ENCODE assay signal across 28 cellular contexts in the genomic region with DNA sequence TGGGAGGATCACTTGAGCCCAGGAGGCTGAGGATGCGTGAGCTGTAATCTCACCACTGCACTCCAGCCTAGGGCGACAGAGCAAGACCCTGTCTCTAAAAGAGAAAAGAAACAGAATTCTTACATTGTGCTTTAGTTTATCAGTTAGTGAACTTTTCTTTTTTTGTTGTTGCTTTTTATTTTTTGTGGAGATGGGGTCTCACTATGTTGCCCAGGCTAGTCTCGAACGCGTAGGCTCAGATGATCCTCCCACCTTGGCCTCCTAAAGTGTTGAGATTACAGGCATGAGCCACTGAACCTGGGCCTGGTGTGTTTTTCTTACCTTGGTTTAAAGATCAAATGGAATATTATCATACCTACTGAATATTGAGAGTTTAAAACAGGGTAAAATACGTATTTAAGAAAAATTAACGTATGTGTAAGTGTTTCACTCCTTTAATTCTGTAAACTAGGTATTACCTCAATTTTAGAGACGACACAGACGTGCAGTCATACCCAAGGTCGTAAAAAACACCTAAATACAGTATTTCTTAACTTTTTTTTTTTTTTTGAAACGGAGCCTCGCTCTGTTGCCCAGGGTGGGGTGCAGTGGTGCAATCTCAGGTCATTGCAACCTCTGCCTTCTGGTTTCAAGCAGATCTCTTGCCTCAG.
"Had no signal": no experiment of that assay in that cellular context is flagged by ENCODE, and none has a peak within 500 bp of the region (broad histone marks: within the 10 kb centered on the region; RNA-seq: fewer than 3 reads in every experiment).

No MANE protein-coding gene starts in this region.

- H3K27me3 Mint-ChIP-seq: dendritic cell treated with granulocyte-macrophage colony-stimulating factor and Interleukin-4, amounts not matched to agents 40 ng/mL and 50 ng/mL, for 4 days; naive thymus-derived CD4-positive, alpha-beta T cell; stimulated activated naive B cell treated with anti-CD40 and anti-IgM and Interleukin-4, amounts not matched to agents 10 μg/mL and 1 μg/mL and 100 μg/mL, for 72 hours; stimulated activated naive CD8-positive, alpha-beta T cell treated with anti-CD3 and anti-CD28 coated beads, Interleukin-15, Interleukin-2, amounts not matched to agents 100 ng/mL and 50 ng/mL, for 24 hours had no signal

- ATAC-seq: foreskin keratinocyte; heart right ventricle; left cardiac atrium; left lung; mucosa of descending colon; naive thymus-derived CD4-positive, alpha-beta T cell; right cardiac atrium; stimulated activated naive B cell treated with anti-CD40 and anti-IgM and Interleukin-4, amounts not matched to agents 10 μg/mL and 1 μg/mL and 100 μg/mL, for 72 hours had no signal

- H3K4me3 Mint-ChIP-seq: dendritic cell treated with granulocyte-macrophage colony-stimulating factor and Interleukin-4, amounts not matched to agents 40 ng/mL and 50 ng/mL, for 4 days; mesothelial cell of epicardium; naive thymus-derived CD4-positive, alpha-beta T cell; nephron; neural progenitor cell; stimulated activated naive B cell treated with anti-CD40 and anti-IgM and Interleukin-4, amounts not matched to agents 10 μg/mL and 1 μg/mL and 100 μg/mL, for 72 hours; stimulated activated naive CD8-positive, alpha-beta T cell treated with anti-CD3 and anti-CD28 coated beads, Interleukin-15, Interleukin-2, amounts not matched to agents 100 ng/mL and 50 ng/mL, for 24 hours had no signal

- H3K4me1 ChIP-seq: prostate gland had no signal

- H3K9me3 Mint-ChIP-seq: dendritic cell treated with granulocyte-macrophage colony-stimulating factor and Interleukin-4, amounts not matched to agents 40 ng/mL and 50 ng/mL, for 4 days; naive thymus-derived CD4-positive, alpha-beta T cell; nephron; stimulated activated naive CD8-positive, alpha-beta T cell treated with anti-CD3 and anti-CD28 coated beads, Interleukin-15, Interleukin-2, amounts not matched to agents 100 ng/mL and 50 ng/mL, for 24 hours had no signal

- H2AFZ ChIP-seq: neural progenitor cell had no signal

- DNase-seq: colonic mucosa; effector memory CD4-positive, alpha-beta T cell; foreskin keratinocyte; heart right ventricle; hippocampal formation; left cardiac atrium; left lung; mesenchymal stem cell; mucosa of descending colon; naive thymus-derived CD4-positive, alpha-beta T cell; nucleus accumbens; right cardiac atrium; small intestine; stimulated activated CD4-positive, alpha-beta T cell treated with anti-CD3 and anti-CD28 coated beads, Interleukin-15, amount 100 ng/mL, for 24 hours; stimulated activated CD4-positive, alpha-beta T cell treated with anti-CD3 and anti-CD28 coated beads, Interleukin-2, amount 100 ng/mL, for 48 hours; stimulated activated naive B cell treated with anti-CD40 and anti-IgM and Interleukin-4, amounts not matched to agents 10 μg/mL and 1 μg/mL and 100 μg/mL, for 72 hours had no signal

- H3K9me3 ChIP-seq: colonic mucosa, esophagus muscularis mucosa, left lung, mucosa of descending colon, prostate gland, thoracic aorta, tibial nerve, vagina had no signal

- H3K9ac ChIP-seq: neural progenitor cell had no signal

- H3K4me2 ChIP-seq: neural progenitor cell had no signal

- H3K27ac Mint-ChIP-seq: naive thymus-derived CD4-positive, alpha-beta T cell; neural progenitor cell; stimulated activated naive B cell treated with anti-CD40 and anti-IgM and Interleukin-4, amounts not matched to agents 10 μg/mL and 1 μg/mL and 100 μg/mL, for 72 hours had no signal

- FAIRE-seq: endothelial cell of umbilical vein, islet of Langerhans, small intestine had no signal

- H3K4me3 ChIP-seq: colonic mucosa, esophagus muscularis mucosa, heart right ventricle, left lung, mucosa of descending colon, neural progenitor cell, prostate gland, thoracic aorta, tibial nerve, vagina had no signal

- H3K27ac ChIP-seq: colonic mucosa, esophagus muscularis mucosa, foreskin keratinocyte, left lung, neural progenitor cell, prostate gland, thoracic aorta, vagina had no signal

- H3K27me3 ChIP-seq: colonic mucosa, esophagus muscularis mucosa, foreskin keratinocyte, heart right ventricle, left lung, neural progenitor cell, tibial nerve, vagina had no signal

- H3K36me3 ChIP-seq: colonic mucosa, esophagus muscularis mucosa, left lung, neural progenitor cell, prostate gland, thoracic aorta, tibial nerve, vagina had no signal
